Comparison of ENCODE assay signal across 11 cellular contexts in the genomic region with DNA sequence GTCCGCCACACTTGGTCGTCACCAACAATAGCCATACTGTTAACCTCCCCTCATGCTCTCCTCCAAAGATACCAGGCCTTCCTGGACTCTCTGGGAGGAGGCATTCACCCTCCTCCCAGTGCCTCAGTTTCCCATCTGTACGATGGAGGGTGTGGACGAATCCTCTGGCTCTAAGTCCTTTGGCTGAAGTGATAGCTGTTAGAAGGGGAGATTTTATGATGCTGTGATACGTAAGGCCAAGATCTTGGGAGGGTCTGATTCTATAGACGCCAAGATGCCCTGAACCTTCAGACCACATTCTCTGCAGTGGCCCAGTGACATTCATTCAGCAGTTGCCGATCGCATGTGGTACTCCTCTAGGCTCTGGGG. TPM values are rescaled to one million over a fixed set of nuclear protein-coding genes. Genes with fewer than 3 reads are reported as not detected.
DNase-seq lines count a peak whose midpoint lies in the region; ATAC-seq and TF ChIP-seq lines count a peak whose summit lies in the region.
"Had no signal": no experiment of that assay in that cellular context is flagged by ENCODE, and none has a peak within 500 bp of the region (broad histone marks: within the 10 kb centered on the region; RNA-seq: fewer than 3 reads in every experiment).

No MANE protein-coding gene starts in this region.

- TF ChIP-seq POLR2A in stomach (IDR thresholded peaks at IDR 0.05), result no peak

- H3K79me2 ChIP-seq in hepatocyte, result peaks cover 3% of the 10 kb centered on the region
- no peaks in the 10 kb centered on the region for H3K79me2 ChIP-seq in Karpas-422 (ENCODE audit: low read length)

- H3K4me1 ChIP-seq in hepatocyte (ENCODE audit: insufficient read depth) (peaks cover 17% of the 10 kb centered on the region), stomach (peaks cover 16 to 49% (median 34%) of the 10 kb centered on the region in 4 donors), Karpas-422 (ENCODE audit: low read length) (no peaks in the 10 kb centered on the region)

- intact Hi-C loops in activated CD4-positive, alpha-beta T cell treated with anti-CD3 and anti-CD28 coated beads for 36 hours (cut with DNase I, micrococcal nuclease), result no loop called here
- intact Hi-C loops in activated CD4-positive, alpha-beta memory T cell treated with anti-CD3 and anti-CD28 coated beads for 36 hours (cut with micrococcal nuclease), result no loop called here
- intact Hi-C loops in stomach (cut with DNase I; ENCODE audit: low total_unique reads), result no loop called here

- DNase-seq in activated CD4-positive, alpha-beta T cell treated with anti-CD3 and anti-CD28 coated beads for 36 hours, result no peak
- DNase-seq in activated CD4-positive, alpha-beta T cell treated with anti-CD3 and anti-CD28 coated beads for 48 hours, result no peak
- DNase-seq in activated CD4-positive, alpha-beta memory T cell treated with anti-CD3 and anti-CD28 coated beads for 36 hours, result no peak
- DNase-seq in hepatocyte (ENCODE audit: low spot score) (no peak), stomach (no peak), mucosa of gallbladder (ENCODE audit: low spot score) (no peak), NCI-H82 treated with DMSO at 0.1 percent for 48 hours (lab: John Stamatoyannopoulos, UW; ENCODE audit: unreplicated experiment) (no peak), Karpas-422 (no peak)
- DNase-seq: cortex of kidney, NCI-H2029 treated with DMSO at 0.1 percent for 48 hours, T1000 had no signal

- CTCF ChIA-PET in activated CD4-positive, alpha-beta T cell treated with anti-CD3 and anti-CD28 coated beads for 36 hours (lab: Charles Lee), result interaction anchor here (0.5 kb wide), 1 partner anchor 301 kb away, joined by 3 read pairs; no protein-coding TSS in a partner anchor
- CTCF ChIA-PET in activated CD4-positive, alpha-beta memory T cell treated with anti-CD3 and anti-CD28 coated beads for 36 hours (lab: Charles Lee), result interaction anchor here (1.2 kb wide), 1 partner anchor 31 kb away, joined by 3 read pairs; no protein-coding TSS in a partner anchor

- no peak for TF ChIP-seq EP300 in stomach (IDR thresholded peaks at IDR 0.05)

- peak overlapping the region; percentile 74 for H3K4me2 ChIP-seq in hepatocyte
- H3K4me2 ChIP-seq in Karpas-422 (ENCODE audit: low read depth, low read length, poor library complexity, severe bottlenecking), result no peak overlapping the region

- H3K4me3 ChIP-seq in hepatocyte (no peak overlapping the region), stomach (no peak overlapping the region), Karpas-422 (ENCODE audit: low read length) (no peak overlapping the region)

- no peaks in the 10 kb centered on the region for H3K36me3 Mint-ChIP-seq in activated CD4-positive, alpha-beta T cell treated with anti-CD3 and anti-CD28 coated beads for 36 hours (ENCODE audit: low read depth)
- no peaks in the 10 kb centered on the region for H3K36me3 Mint-ChIP-seq in activated CD4-positive, alpha-beta memory T cell treated with anti-CD3 and anti-CD28 coated beads for 36 hours

- H3K36me3 ChIP-seq in hepatocyte (replicated peaks; ENCODE audit: insufficient read depth, low read depth), result no peaks in the 10 kb centered on the region
- peaks cover 9 to 41% (median 29%) of the 10 kb centered on the region in 4 donors for H3K36me3 ChIP-seq in stomach
- H3K36me3 ChIP-seq in Karpas-422 (ENCODE audit: insufficient read depth, low read length), result no peaks in the 10 kb centered on the region

- no peak for ATAC-seq in activated CD4-positive, alpha-beta T cell treated with anti-CD3 and anti-CD28 coated beads for 36 hours

- H3K9ac ChIP-seq in Karpas-422 (ENCODE audit: low read length), result no peak overlapping the region

- peak overlapping the region; percentile 93 for H3K27ac ChIP-seq in hepatocyte
- peak overlapping the region in 4 of 5 donors; percentile 75 to 91 (median 90) for H3K27ac ChIP-seq in stomach
- H3K27ac ChIP-seq in Karpas-422 (ENCODE audit: low read length), result no peak overlapping the region

- POLR2A ChIA-PET in activated CD4-positive, alpha-beta T cell treated with anti-CD3 and anti-CD28 coated beads for 36 hours (lab: Charles Lee), result no interaction called here
- POLR2A ChIA-PET in activated CD4-positive, alpha-beta memory T cell treated with anti-CD3 and anti-CD28 coated beads for 36 hours (lab: Charles Lee), result no interaction called here

- H3K4me3 Mint-ChIP-seq in activated CD4-positive, alpha-beta T cell treated with anti-CD3 and anti-CD28 coated beads for 36 hours, result peak overlapping the region; percentile 78
- H3K4me3 Mint-ChIP-seq in activated CD4-positive, alpha-beta memory T cell treated with anti-CD3 and anti-CD28 coated beads for 36 hours, result peak overlapping the region; percentile 74

- no peaks in the 10 kb centered on the region for H3K9me3 Mint-ChIP-seq in activated CD4-positive, alpha-beta T cell treated with anti-CD3 and anti-CD28 coated beads for 36 hours (ENCODE audit: low read depth)
- H3K9me3 Mint-ChIP-seq in activated CD4-positive, alpha-beta memory T cell treated with anti-CD3 and anti-CD28 coated beads for 36 hours, result no peaks in the 10 kb centered on the region

- H2AFZ ChIP-seq in hepatocyte (no peak overlapping the region), Karpas-422 (ENCODE audit: low read length) (no peak overlapping the region)

- peaks cover 22% of the 10 kb centered on the region for H3K4me1 Mint-ChIP-seq in activated CD4-positive, alpha-beta T cell treated with anti-CD3 and anti-CD28 coated beads for 36 hours
- peaks cover 20% of the 10 kb centered on the region for H3K4me1 Mint-ChIP-seq in activated CD4-positive, alpha-beta memory T cell treated with anti-CD3 and anti-CD28 coated beads for 36 hours (ENCODE audit: low read depth)

- H3K27me3 Mint-ChIP-seq in activated CD4-positive, alpha-beta T cell treated with anti-CD3 and anti-CD28 coated beads for 36 hours, result peaks cover 18% of the 10 kb centered on the region
- peaks cover 26% of the 10 kb centered on the region for H3K27me3 Mint-ChIP-seq in activated CD4-positive, alpha-beta memory T cell treated with anti-CD3 and anti-CD28 coated beads for 36 hours

- no peaks in the 10 kb centered on the region for H3K9me3 ChIP-seq in hepatocyte (ENCODE audit: low read depth)
- no peaks in the 10 kb centered on the region for H3K9me3 ChIP-seq in stomach
- H3K9me3 ChIP-seq in Karpas-422 (ENCODE audit: low read length), result no peaks in the 10 kb centered on the region

- H3K27me3 ChIP-seq in hepatocyte (no peaks in the 10 kb centered on the region), stomach (peaks cover 0 to 17% (median 0%) of the 10 kb centered on the region in 3 donors), Karpas-422 (ENCODE audit: low read length) (no peaks in the 10 kb centered on the region)

- no peak overlapping the region for H3K27ac Mint-ChIP-seq in activated CD4-positive, alpha-beta T cell treated with anti-CD3 and anti-CD28 coated beads for 36 hours
- no peak overlapping the region for H3K27ac Mint-ChIP-seq in activated CD4-positive, alpha-beta memory T cell treated with anti-CD3 and anti-CD28 coated beads for 36 hours

- TF ChIP-seq CTCF in hepatocyte (IDR thresholded peaks at IDR 0.05; ENCODE audit: poor library complexity), result no peak
- no peak for TF ChIP-seq CTCF in stomach (IDR thresholded peaks at IDR 0.05)

- no peaks in the 10 kb centered on the region for H3K9me2 ChIP-seq in hepatocyte (replicated peaks; ENCODE audit: insufficient read depth)
- H3K9me2 ChIP-seq in Karpas-422 (replicated peaks; ENCODE audit: insufficient read depth, low read length), result no peaks in the 10 kb centered on the region

- H4K20me1 ChIP-seq in hepatocyte (ENCODE audit: insufficient read depth, poor library complexity, severe bottlenecking) (no peaks in the 10 kb centered on the region), Karpas-422 (ENCODE audit: insufficient read depth, low read depth, low read length) (no peaks in the 10 kb centered on the region)

- WGBS in hepatocyte (ENCODE audit: low lambda C conversion rate, missing lambda C conversion rate), result 98% methylated on average over 8 of the region's 8 CpGs
- 82 to 91% (median 85%) methylated on average over 8 of the region's 8 CpGs for WGBS in stomach, 5 donors

RNA-seq across cellular contexts. Expression of gene NOP53, which starts 14.8 kb away (rescaled TPM):
- 100 to 1,000 TPM; 317 to 374 TPM for total RNA-seq in activated CD4-positive, alpha-beta T cell treated with anti-CD3 and anti-CD28 coated beads for 36 hours
- total RNA-seq in activated CD4-positive, alpha-beta memory T cell treated with anti-CD3 and anti-CD28 coated beads for 36 hours, result 100 to 1,000 TPM; 259 to 268 TPM
- total RNA-seq in hepatocyte (93.3 and 139 TPM in 2 replicates), stomach (100 to 1,000 TPM; 110 to 784 (median 214) TPM), mucosa of gallbladder (253 TPM)
- polyA plus RNA-seq in hepatocyte (91.5 and 96.7 TPM in 2 replicates), stomach (100 to 1,000 TPM; 540 to 699 (median 547) TPM)
- 145 and 293 TPM in 2 replicates for total RNA-seq in Karpas-422 (2014; rRNA removed; shearing (Covaris generic); ENCODE audit: low replicate concordance)

RNA-seq across cellular contexts. Expression of gene EHD2, which starts 17.3 kb away (rescaled TPM):
- 1 to 10 TPM; 1.6 to 2.5 TPM for total RNA-seq in activated CD4-positive, alpha-beta T cell treated with anti-CD3 and anti-CD28 coated beads for 36 hours
- 1 to 10 TPM in 1 of 2 experiments, under 1 TPM in 1; 0.81 to 1.6 TPM for total RNA-seq in activated CD4-positive, alpha-beta memory T cell treated with anti-CD3 and anti-CD28 coated beads for 36 hours
- total RNA-seq in hepatocyte (17.8 and 20.8 TPM in 2 replicates), stomach (100 to 1,000 TPM in 1 of 5 donors, 10 to 100 TPM in 4; 24.5 to 334 (median 36.2) TPM), mucosa of gallbladder (81.2 TPM)
- polyA plus RNA-seq in hepatocyte (104 and 120 TPM in 2 replicates), stomach (10 to 100 TPM; 38.6 to 45.1 (median 39.9) TPM)
- total RNA-seq in Karpas-422 (2014; rRNA removed; shearing (Covaris generic); ENCODE audit: low replicate concordance), result not detected in 2 replicates

RNA-seq across cellular contexts. Expression of gene SELENOW, which starts 48.0 kb away (rescaled TPM):
- 100 to 1,000 TPM; 150 to 178 TPM for total RNA-seq in activated CD4-positive, alpha-beta T cell treated with anti-CD3 and anti-CD28 coated beads for 36 hours
- total RNA-seq in activated CD4-positive, alpha-beta memory T cell treated with anti-CD3 and anti-CD28 coated beads for 36 hours, result 100 to 1,000 TPM; 162 to 174 TPM
- total RNA-seq in hepatocyte (140 and 143 TPM in 2 replicates), stomach (1,000 to 10,000 TPM in 1 of 5 donors, 100 to 1,000 TPM in 4; 204 to 1,097 (median 628) TPM), mucosa of gallbladder (469 TPM)
- polyA plus RNA-seq in hepatocyte (215 and 217 TPM in 2 replicates), stomach (100 to 1,000 TPM; 496 to 589 (median 581) TPM)
- 3.5 and 4.1 TPM in 2 replicates for total RNA-seq in Karpas-422 (2014; rRNA removed; shearing (Covaris generic); ENCODE audit: low replicate concordance)

Comparison
In these comparisons a context has a peak if more than half of its experiments do, and no peak if none do; other contexts are left out.
1. RNA of gene SELENOW, which starts 48.0 kb away (total RNA-seq): 204 to 1,097 TPM in stomach, 469 TPM in mucosa of gallbladder (single experiment), 150 to 178 TPM in activated CD4-positive, alpha-beta T cell treated with anti-CD3 and anti-CD28 coated beads for 36 hours, 162 to 174 TPM in activated CD4-positive, alpha-beta memory T cell treated with anti-CD3 and anti-CD28 coated beads for 36 hours and 140 to 143 TPM in hepatocyte; 3.5 to 4.1 TPM in Karpas-422; every median in the first group is over 10 times any median in the second.